In the genomic region with DNA sequence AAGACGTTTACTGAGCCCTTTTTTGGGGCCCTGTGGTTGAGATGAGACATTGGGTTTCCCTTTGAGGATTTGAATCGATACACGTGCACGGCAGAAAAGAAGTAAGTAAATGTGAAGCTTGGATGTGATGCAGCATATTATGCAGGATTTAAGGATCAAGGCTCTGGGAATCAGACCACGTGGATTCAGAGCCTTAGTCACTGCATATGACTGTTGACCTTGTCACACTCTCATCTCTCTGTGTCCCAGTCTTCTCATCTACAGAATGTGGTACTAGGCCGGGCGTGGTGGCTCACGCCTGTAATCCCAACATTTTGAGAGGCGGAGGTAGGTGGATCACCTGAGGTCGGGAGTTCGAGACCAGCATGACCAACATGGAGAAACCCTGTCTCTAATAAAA, we compare ENCODE assay signal across 15 cellular contexts. TPM values are rescaled to one million over a fixed set of nuclear protein-coding genes. Genes with fewer than 3 reads are reported as not detected.
A peak's percentile ranks its signal among the peaks of the same experiment; 100 is the strongest.
DNase-seq lines count a peak whose midpoint lies in the region; ATAC-seq and TF ChIP-seq lines count a peak whose summit lies in the region.
"Had no signal": no experiment of that assay in that cellular context is flagged by ENCODE, and none has a peak within 500 bp of the region (broad histone marks: within the 10 kb centered on the region; RNA-seq: fewer than 3 reads in every experiment).

No MANE protein-coding gene starts in this region.

- no peak for TF ChIP-seq EP300 in tibial nerve (IDR thresholded peaks at IDR 0.05)

- no peak overlapping the region for H3K27ac ChIP-seq in CD4-positive, alpha-beta T cell (ENCODE audit: low read depth, low read length)
- H3K27ac ChIP-seq in tibial nerve, result peak overlapping the region in 1 of 4 donors; percentile 90
- H3K27ac ChIP-seq: body of pancreas, pancreas, SJSA1 had no signal

- H3K4me3 Mint-ChIP-seq in CD4-positive, alpha-beta T cell, result peak overlapping the region; percentile 83
- H3K4me3 Mint-ChIP-seq in activated CD4-positive, alpha-beta memory T cell treated with anti-CD3 and anti-CD28 coated beads, Interleukin-2, amount 10 ng/mL, durations not matched to agents 7 days and 5 days, result peak overlapping the region; percentile 3
- H3K4me3 Mint-ChIP-seq in naive B cell, result peak overlapping the region in 7 of 8 donors; percentile 23 to 93 (median 84)

- no peak overlapping the region for H3K4me3 ChIP-seq in tibial nerve
- H3K4me3 ChIP-seq: body of pancreas had no signal

- intact Hi-C loops in CD4-positive, alpha-beta T cell (cut with DNase I, micrococcal nuclease), result no loop called here

- no peak for TF ChIP-seq CTCF in CD4-positive, alpha-beta T cell (IDR thresholded peaks at IDR 0.05)
- no peak for TF ChIP-seq CTCF in tibial nerve (IDR thresholded peaks at IDR 0.05)

- TF ChIP-seq POLR2A in tibial nerve (IDR thresholded peaks at IDR 0.05), result no peak

- no peak overlapping the region for H3K27ac Mint-ChIP-seq in CD4-positive, alpha-beta T cell
- no peak overlapping the region for H3K27ac Mint-ChIP-seq in activated CD4-positive, alpha-beta memory T cell treated with anti-CD3 and anti-CD28 coated beads, Interleukin-2, amount 10 ng/mL, durations not matched to agents 7 days and 5 days
- H3K27ac Mint-ChIP-seq in naive B cell, result peak overlapping the region in 1 of 6 donors; percentile 76

- POLR2A ChIA-PET in CD4-positive, alpha-beta T cell (lab: Charles Lee), result interaction anchor here (1.9 kb wide), 1 partner anchor 144 kb away, joined by 7 read pairs; a partner anchor contains a TSS
- POLR2A ChIA-PET in activated CD4-positive, alpha-beta memory T cell treated with anti-CD3 and anti-CD28 coated beads, Interleukin-2, amount 10 ng/mL, durations not matched to agents 7 days and 5 days (lab: Charles Lee), result no interaction called here

- peaks cover 1% of the 10 kb centered on the region for H3K27me3 Mint-ChIP-seq in CD4-positive, alpha-beta T cell
- H3K27me3 Mint-ChIP-seq in activated CD4-positive, alpha-beta memory T cell treated with anti-CD3 and anti-CD28 coated beads, Interleukin-2, amount 10 ng/mL, durations not matched to agents 7 days and 5 days, result peaks cover 6% of the 10 kb centered on the region
- no peaks in the 10 kb centered on the region for H3K27me3 Mint-ChIP-seq in naive B cell

- CTCF ChIA-PET in CD4-positive, alpha-beta T cell (lab: Charles Lee), result no interaction called here
- CTCF ChIA-PET in activated CD4-positive, alpha-beta memory T cell treated with anti-CD3 and anti-CD28 coated beads, Interleukin-2, amount 10 ng/mL, durations not matched to agents 7 days and 5 days (lab: Charles Lee), result no interaction called here

- H3K9me3 Mint-ChIP-seq in CD4-positive, alpha-beta T cell, result no peaks in the 10 kb centered on the region
- H3K9me3 Mint-ChIP-seq in activated CD4-positive, alpha-beta memory T cell treated with anti-CD3 and anti-CD28 coated beads, Interleukin-2, amount 10 ng/mL, durations not matched to agents 7 days and 5 days, result no peaks in the 10 kb centered on the region
- H3K9me3 Mint-ChIP-seq in naive B cell, result no peaks in the 10 kb centered on the region

- H3K4me1 ChIP-seq in tibial nerve, result peaks cover 0 to 19% (median 6%) of the 10 kb centered on the region in 4 donors

- in situ Hi-C loops in Caki2 (cut with HindIII; ENCODE audit: low pct_unique_long_range_greater_than_20kb, low sequenced_read_pairs), result no loop called here

- H3K9me3 ChIP-seq in CD4-positive, alpha-beta T cell (ENCODE audit: control insufficient read depth, low read length), result no peaks in the 10 kb centered on the region
- H3K9me3 ChIP-seq in tibial nerve, result no peaks in the 10 kb centered on the region
- H3K9me3 ChIP-seq: body of pancreas, pancreas, SJSA1 had no signal

- no peaks in the 10 kb centered on the region for H3K36me3 Mint-ChIP-seq in CD4-positive, alpha-beta T cell (ENCODE audit: low read depth)
- no peaks in the 10 kb centered on the region for H3K36me3 Mint-ChIP-seq in activated CD4-positive, alpha-beta memory T cell treated with anti-CD3 and anti-CD28 coated beads, Interleukin-2, amount 10 ng/mL, durations not matched to agents 7 days and 5 days (ENCODE audit: low read depth)
- no peaks in the 10 kb centered on the region for H3K36me3 Mint-ChIP-seq in naive B cell

- H3K4me1 Mint-ChIP-seq in CD4-positive, alpha-beta T cell (ENCODE audit: low read depth), result peaks cover 13% of the 10 kb centered on the region
- peaks cover 13% of the 10 kb centered on the region for H3K4me1 Mint-ChIP-seq in activated CD4-positive, alpha-beta memory T cell treated with anti-CD3 and anti-CD28 coated beads, Interleukin-2, amount 10 ng/mL, durations not matched to agents 7 days and 5 days
- H3K4me1 Mint-ChIP-seq in naive B cell, result peaks cover 10 to 12% (median 12%) of the 10 kb centered on the region in 3 donors

- H3K27me3 ChIP-seq in CD4-positive, alpha-beta T cell (ENCODE audit: control insufficient read depth, insufficient read depth, low read length), result no peaks in the 10 kb centered on the region
- no peaks in the 10 kb centered on the region for H3K27me3 ChIP-seq in tibial nerve
- H3K27me3 ChIP-seq: body of pancreas, pancreas had no signal

- ATAC-seq in CD4-positive, alpha-beta T cell (ENCODE audit: poor library complexity), result no peak
- no peak for ATAC-seq in naive B cell (ENCODE audit: low read depth in 2 of 2)
- no peak for ATAC-seq in HG02870 (IDR thresholded peaks at IDR 0.05; ENCODE audit: unreplicated experiment)
- ATAC-seq: body of pancreas, pancreas had no signal

- no peak for DNase-seq in CD4-positive, alpha-beta T cell
- peak; percentile 40 for DNase-seq in Caki2 (ENCODE audit: low read depth)
- no peak for DNase-seq in activated CD4-positive, alpha-beta memory T cell treated with anti-CD3 and anti-CD28 coated beads, Interleukin-2, amount 10 ng/mL, durations not matched to agents 7 days and 5 days
- no peak for DNase-seq in naive B cell
- DNase-seq in NCI-H1105 treated with DMSO at 0.1 percent for 48 hours (lab: John Stamatoyannopoulos, UW), result no peak
- DNase-seq in tibial nerve (ENCODE audit: low spot score in 2 of 2), result no peak
- DNase-seq: body of pancreas, IMR-90, mesendoderm, NCI-H1092, NCI-H345, pancreas had no signal

- peaks cover 0 to 7% (median 0%) of the 10 kb centered on the region in 3 donors for H3K36me3 ChIP-seq in tibial nerve
- H3K36me3 ChIP-seq: pancreas had no signal

- 77 to 84% methylated on average over 11 of the region's 11 CpGs for WGBS in tibial nerve, 2 donors

RNA-seq across cellular contexts. Expression of a gene that starts 1.1 kb away (rescaled TPM):
- 1 to 10 TPM; 1.5 to 1.9 TPM for total RNA-seq in CD4-positive, alpha-beta T cell
- total RNA-seq in Caki2 (2014; rRNA removed; shearing (Covaris generic); ENCODE audit: low replicate concordance), result 22.1 and 26.4 TPM in 2 replicates
- 1 to 10 TPM; 2.1 to 3.1 TPM for total RNA-seq in activated CD4-positive, alpha-beta memory T cell treated with anti-CD3 and anti-CD28 coated beads, Interleukin-2, amount 10 ng/mL, durations not matched to agents 7 days and 5 days
- polyA plus RNA-seq in naive B cell (ENCODE audit: low read depth in 6 of 6), result 1 to 10 TPM; 3.9 to 9.5 (median 5.8) TPM
- 10 to 100 TPM in 3 of 4 donors, 1 to 10 TPM in 1; 9.4 to 17.1 (median 13.0) TPM for total RNA-seq in tibial nerve

RNA-seq across cellular contexts. Expression of a gene that starts 51.7 kb away (rescaled TPM):
- not detected for total RNA-seq in CD4-positive, alpha-beta T cell
- total RNA-seq in Caki2 (2014; rRNA removed; shearing (Covaris generic); ENCODE audit: low replicate concordance), result not detected in 2 replicates
- total RNA-seq in activated CD4-positive, alpha-beta memory T cell treated with anti-CD3 and anti-CD28 coated beads, Interleukin-2, amount 10 ng/mL, durations not matched to agents 7 days and 5 days, result not detected
- not detected for polyA plus RNA-seq in naive B cell (ENCODE audit: low read depth in 6 of 6)
- total RNA-seq in tibial nerve, result not detected
- total RNA-seq: body of pancreas, IMR-90, pancreas, SJSA1 had no signal
- polyA plus RNA-seq: BJ, IMR-90, pancreas had no signal

Comparison
In these comparisons a context has a peak if more than half of its experiments do, and no peak if none do; other contexts are left out.
1. H3K4me3 Mint-ChIP-seq: peak in every context shown above with its lines; median percentile 84 in naive B cell; 83 in CD4-positive, alpha-beta T cell; 3 in activated CD4-positive, alpha-beta memory T cell treated with anti-CD3 and anti-CD28 coated beads, Interleukin-2, amount 10 ng/mL, durations not matched to agents 7 days and 5 days.